Comparison of ENCODE assay signal across 21 cellular contexts in genomic region chr1:2942410-2942809, GRCh38.
"Had no signal": no experiment of that assay in that cellular context is flagged by ENCODE, and none has a peak within 500 bp of the region (broad histone marks: within the 10 kb centered on the region; RNA-seq: fewer than 3 reads in every experiment).

No MANE protein-coding gene starts in this region.

- DNase-seq: activated CD4-positive, alpha-beta T cell treated with anti-CD3 and anti-CD28 coated beads for 48 hours; activated CD4-positive, alpha-beta T cell treated with anti-CD3 and anti-CD28 coated beads, Interleukin-2, amount 50 U/mL, for 4 hours; activated CD4-positive, CD25-positive, alpha-beta regulatory T cell treated with anti-CD3 and anti-CD28 coated beads, Interleukin-2, amount 50 U/mL, for 72 hours; activated CD8-positive, alpha-beta memory T cell treated with anti-CD3 and anti-CD28 coated beads, Interleukin-2, amount 50 U/mL, for 48 hours; activated CD8-positive, alpha-beta T cell treated with anti-CD3 and anti-CD28 coated beads, Interleukin-2, amount 10 ng/mL, durations not matched to agents 7 days and 5 days; activated naive CD4-positive, alpha-beta T cell treated with anti-CD3 and anti-CD28 coated beads, Interleukin-2, amount 50 U/mL, for 16 hours; activated naive CD8-positive, alpha-beta T cell treated with anti-CD3 and anti-CD28 coated beads, Interleukin-2, amount 10 ng/mL, durations not matched to agents 7 days and 5 days; activated T-cell treated with anti-CD3 and anti-CD28 coated beads, Interleukin-2, amount 50 U/mL, for 1 hour; adrenal gland; anterior cingulate cortex; Kasumi-1; NCI-H1048; NCI-H146; NCI-H187 treated with DMSO at 0.1 percent for 48 hours; NCI-H2081 treated with DMSO at 0.1 percent for 48 hours; NCI-H446; NCI-H524; SHP77 treated with DMSO at 0.1 percent for 48 hours had no signal

- ATAC-seq: activated CD8-positive, alpha-beta T cell treated with anti-CD3 and anti-CD28 coated beads, Interleukin-2, amount 10 ng/mL, durations not matched to agents 7 days and 5 days; WTC11 had no signal

- H3K9me3 ChIP-seq: adrenal gland had no signal

- H3K27me3 ChIP-seq: Peyer's patch had no signal

- H3K4me3 ChIP-seq: adrenal gland, Peyer's patch had no signal

- H3K4me1 ChIP-seq: adrenal gland, Peyer's patch had no signal

- H3K36me3 ChIP-seq: adrenal gland, Peyer's patch had no signal

- H3K27ac ChIP-seq: adrenal gland, Peyer's patch, RWPE1 had no signal
